32 cellular contexts compared by ENCODE assay signal in genomic region chr14:82759691-82760090, GRCh38.
"Had no signal": no experiment of that assay in that cellular context is flagged by ENCODE, and none has a peak within 500 bp of the region (broad histone marks: within the 10 kb centered on the region; RNA-seq: fewer than 3 reads in every experiment).

No MANE protein-coding gene starts in this region.

- H3K4me2 ChIP-seq: SK-N-SH had no signal

- H3K27me3 Mint-ChIP-seq: activated CD4-positive, alpha-beta T cell treated with anti-CD3 and anti-CD28 coated beads for 36 hours; activated CD4-positive, alpha-beta T cell treated with anti-CD3 and anti-CD28 coated beads, Interleukin-2, amount 10 ng/mL, durations not matched to agents 7 days and 5 days had no signal

- H3K4me3 ChIP-seq: SJSA1 had no signal

- ATAC-seq: activated CD4-positive, alpha-beta T cell treated with anti-CD3 and anti-CD28 coated beads for 36 hours; activated CD4-positive, CD25-positive, alpha-beta regulatory T cell treated with anti-CD3 and anti-CD28 coated beads, Interleukin-2, amount 50 U/mL, for 24 hours; activated CD8-positive, alpha-beta T cell treated with anti-CD3 and anti-CD28 coated beads, Interleukin-2, amount 10 ng/mL, durations not matched to agents 7 days and 5 days; activated naive CD4-positive, alpha-beta T cell treated with anti-CD3 and anti-CD28 coated beads, Interleukin-2, amount 50 U/mL, for 72 hours; activated T-cell treated with anti-CD3 and anti-CD28 coated beads, Interleukin-2, amount 50 U/mL, for 4 hours; Panc1 had no signal

- H3K36me3 Mint-ChIP-seq: activated naive CD4-positive, alpha-beta T cell treated with anti-CD3 and anti-CD28 coated beads, Interleukin-2, amount 50 U/mL, for 72 hours; brain had no signal

- H3K27me3 ChIP-seq: SJSA1 had no signal

- H3K36me3 ChIP-seq: SJSA1 had no signal

- H3K9ac ChIP-seq: SK-N-SH had no signal

- DNase-seq: activated CD4-positive, alpha-beta T cell treated with anti-CD3 and anti-CD28 coated beads for 36 hours; activated CD4-positive, alpha-beta T cell treated with anti-CD3 and anti-CD28 coated beads, Interleukin-2, amount 10 ng/mL, durations not matched to agents 7 days and 5 days; activated CD4-positive, alpha-beta T cell treated with anti-CD3 and anti-CD28 coated beads, Interleukin-2, amount 50 U/mL, for 48 hours; activated CD8-positive, alpha-beta T cell treated with anti-CD3 and anti-CD28 coated beads, Interleukin-2, amount 10 ng/mL, durations not matched to agents 7 days and 5 days; activated gamma-delta T cell treated with Interleukin-2 at 50 U/mL for 16 hours; activated naive CD4-positive, alpha-beta T cell treated with anti-CD3 and anti-CD28 coated beads for 36 hours; activated T-cell treated with anti-CD3 and anti-CD28 coated beads for 4 hours; activated T-cell treated with anti-CD3 and anti-CD28 coated beads, Interleukin-2, amount 50 U/mL, for 4 hours; anterior cingulate cortex; caudate nucleus; cerebellar nuclear complex; NCI-H1092 treated with DMSO at 0.1 percent for 48 hours; NCI-H1417; NCI-H146; NCI-H187; NCI-H2029 treated with DMSO at 0.1 percent for 48 hours; NCI-H2107; NCI-H226; NCI-H446 treated with DMSO at 0.1 percent for 48 hours; NCI-H69; NCI-H82; RPMI8226; SHP77 treated with DMSO at 0.1 percent for 48 hours; SK-N-SH had no signal

- H3K4me1 Mint-ChIP-seq: activated CD4-positive, alpha-beta T cell treated with anti-CD3 and anti-CD28 coated beads for 36 hours; activated CD4-positive, alpha-beta T cell treated with anti-CD3 and anti-CD28 coated beads, Interleukin-2, amount 10 ng/mL, durations not matched to agents 7 days and 5 days had no signal

- H3K9me3 ChIP-seq: SJSA1, SK-N-SH had no signal

- H3K27ac ChIP-seq: SJSA1 had no signal

- H3K9me3 Mint-ChIP-seq: activated T-cell treated with anti-CD3 and anti-CD28 coated beads, Interleukin-2, amount 50 U/mL, for 4 hours had no signal

- H3K4me3 Mint-ChIP-seq: activated CD4-positive, alpha-beta T cell treated with anti-CD3 and anti-CD28 coated beads for 36 hours; activated CD4-positive, alpha-beta T cell treated with anti-CD3 and anti-CD28 coated beads, Interleukin-2, amount 10 ng/mL, durations not matched to agents 7 days and 5 days; activated CD8-positive, alpha-beta T cell treated with anti-CD3 and anti-CD28 coated beads, Interleukin-2, amount 10 ng/mL, durations not matched to agents 7 days and 5 days; activated naive CD4-positive, alpha-beta T cell treated with anti-CD3 and anti-CD28 coated beads for 36 hours; activated T-cell treated with anti-CD3 and anti-CD28 coated beads, Interleukin-2, amount 50 U/mL, for 4 hours; activated T-helper 1 cell treated with anti-CD3 and anti-CD28 coated beads, Interleukin-12 subunit alpha, Interleukin-12 subunit beta, Interleukin-2, Interleukin-4 antibody, amounts not matched to agents 30 ng/mL and 10 ng/mL and 1 ng/mL, durations not matched to agents 14 hours and 24 hours and 36 hours; brain; T-helper 1 cell treated with Interleukin-12 subunit alpha and Interleukin-12 subunit beta and Interleukin-4 antibody, amounts not matched to agents 30 μg/mL and 1 μg/mL, for 36 hours; T-helper 2 cell treated with Interferon-gamma antibody and Interleukin-4, amounts not matched to agents 5 μg/mL and 100 μg/mL, for 36 hours had no signal

- H3K4me1 ChIP-seq: SJSA1 had no signal

- H3K27ac Mint-ChIP-seq: activated CD4-positive, alpha-beta T cell treated with anti-CD3 and anti-CD28 coated beads for 36 hours; activated CD4-positive, alpha-beta T cell treated with anti-CD3 and anti-CD28 coated beads, Interleukin-2, amount 10 ng/mL, durations not matched to agents 7 days and 5 days; activated CD8-positive, alpha-beta T cell treated with anti-CD3 and anti-CD28 coated beads, Interleukin-2, amount 10 ng/mL, durations not matched to agents 7 days and 5 days; activated naive CD4-positive, alpha-beta T cell treated with anti-CD3 and anti-CD28 coated beads for 36 hours; activated naive CD4-positive, alpha-beta T cell treated with anti-CD3 and anti-CD28 coated beads, Interleukin-2, amount 50 U/mL, for 72 hours; activated T-helper 1 cell treated with anti-CD3 and anti-CD28 coated beads, Interleukin-12 subunit alpha, Interleukin-12 subunit beta, Interleukin-2, Interleukin-4 antibody, amounts not matched to agents 30 ng/mL and 10 ng/mL and 1 ng/mL, durations not matched to agents 14 hours and 24 hours and 36 hours; T-helper 1 cell treated with Interleukin-12 subunit alpha and Interleukin-12 subunit beta and Interleukin-4 antibody, amounts not matched to agents 30 μg/mL and 1 μg/mL, for 36 hours; T-helper 2 cell treated with Interferon-gamma antibody and Interleukin-4, amounts not matched to agents 5 μg/mL and 100 μg/mL, for 36 hours had no signal
